8 cellular contexts compared by ENCODE assay signal in the genomic region with DNA sequence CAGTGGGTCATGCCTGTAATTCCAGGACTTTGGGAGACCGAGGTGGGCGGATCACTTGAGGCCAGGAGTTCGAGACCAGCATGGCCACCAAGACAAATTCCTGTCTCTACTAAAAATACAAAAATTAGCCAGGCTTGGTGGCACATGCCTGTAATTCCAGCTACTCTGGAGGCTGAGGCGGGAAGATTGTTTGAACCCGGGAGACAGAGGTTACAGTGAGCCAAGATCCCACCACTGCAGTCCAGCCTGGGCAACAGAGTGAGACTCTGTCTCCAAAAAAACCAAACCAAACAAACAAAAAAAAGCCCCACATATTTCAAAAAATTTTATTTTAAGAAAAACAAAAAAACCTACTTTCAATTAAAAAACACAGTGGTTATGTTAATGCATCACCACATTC. TPM values are rescaled to one million over a fixed set of nuclear protein-coding genes. Genes with fewer than 3 reads are reported as not detected.
DNase-seq lines count a peak whose midpoint lies in the region; ATAC-seq and TF ChIP-seq lines count a peak whose summit lies in the region.
"Not testable (repeated sequence)": the region's sequence is repeated elsewhere in the genome, so short reads cannot be mapped to it uniquely, and the experiment has no call there.

No MANE protein-coding gene starts in this region.

- not testable (repeated sequence) for BruUV-seq in IMR-90 (replicated peaks; lab: Mats Ljungman, UMichigan)

- not testable (repeated sequence) for H2BK120ac ChIP-seq in IMR-90 (ENCODE audit: low read depth, low read length)

- not testable (repeated sequence) for H3K56ac ChIP-seq in IMR-90 (ENCODE audit: extremely low read depth, insufficient read depth, low read length)

- TF ChIP-seq CTCF in IMR-90 (conservative IDR thresholded peaks at IDR 0.05; ENCODE audit: low read depth, low read length); nephron progenitor cell (IDR thresholded peaks at IDR 0.05): not testable (repeated sequence)

- intact Hi-C loops in IMR-90 (cut with micrococcal nuclease) = not testable (repeated sequence)

- not testable (repeated sequence) for H3K9ac ChIP-seq in IMR-90 (ENCODE audit: low read depth, low read length)

- POLR2A ChIA-PET in CD8-positive, alpha-beta memory T cell (lab: Charles Lee); IMR-90 (lab: Charles Lee; ENCODE audit: unreplicated experiment); T-cell (lab: Charles Lee): not testable (repeated sequence)

- H3K4me1 Mint-ChIP-seq in CD8-positive, alpha-beta memory T cell = peaks cover 26 to 49% (median 44%) of the 10 kb centered on the region in 3 donors
- H3K4me1 Mint-ChIP-seq in T-cell (peaks cover 37 to 46% (median 42%) of the 10 kb centered on the region in 3 donors), nephron progenitor cell (peaks cover 27% of the 10 kb centered on the region)
- peaks cover 36% of the 10 kb centered on the region for H3K4me1 Mint-ChIP-seq in activated naive CD8-positive, alpha-beta T cell (ENCODE audit: low read depth)
- H3K4me1 Mint-ChIP-seq in stimulated activated naive CD8-positive, alpha-beta T cell treated with anti-CD3 and anti-CD28 coated beads, Interleukin-15, amount 100 ng/mL, for 72 hours = peaks cover 37% of the 10 kb centered on the region

- H3K27ac Mint-ChIP-seq in CD8-positive, alpha-beta memory T cell = peak overlapping the region in 1 of 8 donors; percentile 22
- not testable (repeated sequence) for H3K27ac Mint-ChIP-seq in T-cell, nephron progenitor cell
- H3K27ac Mint-ChIP-seq in activated naive CD8-positive, alpha-beta T cell = peak overlapping the region; percentile 54
- peak overlapping the region in 1 of 2 donors; percentile 33 for H3K27ac Mint-ChIP-seq in stimulated activated naive CD8-positive, alpha-beta T cell treated with anti-CD3 and anti-CD28 coated beads, Interleukin-15, amount 100 ng/mL, for 72 hours

- H3K27me3 Mint-ChIP-seq in CD8-positive, alpha-beta memory T cell; T-cell; activated naive CD8-positive, alpha-beta T cell; nephron progenitor cell (ENCODE audit: low read depth, poor library complexity); stimulated activated naive CD8-positive, alpha-beta T cell treated with anti-CD3 and anti-CD28 coated beads, Interleukin-15, amount 100 ng/mL, for 72 hours: not testable (repeated sequence)

- CTCF ChIA-PET in CD8-positive, alpha-beta memory T cell (lab: Charles Lee); IMR-90 (lab: Yijun Ruan, JAX): not testable (repeated sequence)
- CTCF ChIA-PET in T-cell (lab: Charles Lee) = interaction anchor here in 1 of 2 donors (1.8 to 1.9 kb wide), 2 partner anchors 40 to 322 kb away, joined by 5 to 7 read pairs; no protein-coding TSS in a partner anchor

- not testable (repeated sequence) for H3K36me3 ChIP-seq in CD8-positive, alpha-beta memory T cell (ENCODE audit: insufficient read depth, low read length); IMR-90 (ENCODE audit: control insufficient read depth, insufficient read depth, low read length)
- H3K36me3 ChIP-seq in ectodermal cell (ENCODE audit: control insufficient read depth, insufficient read depth, low read length) = peaks cover 11% of the 10 kb centered on the region

- in situ Hi-C loops in IMR-90 (cut with MboI; ENCODE audit: low sequenced_read_pairs) = not testable (repeated sequence)

- not testable (repeated sequence) for H2AK9ac ChIP-seq in IMR-90 (replicated peaks; ENCODE audit: low read depth, low read length, poor library complexity)

- not testable (repeated sequence) for H3K18ac ChIP-seq in IMR-90 (ENCODE audit: low read depth, low read length)

- ATAC-seq in IMR-90 (ENCODE audit: low read depth); T-cell (replicated peaks in 1 of 4); stimulated activated naive CD8-positive, alpha-beta T cell treated with anti-CD3 and anti-CD28 coated beads, Interleukin-15, amount 100 ng/mL, for 72 hours: not testable (repeated sequence)

- no CpG with 5 or more reads among the region's 5 CpGs for WGBS in IMR-90 (ENCODE audit: extremely low coverage in 2 of 2, insufficient read length in 1 of 2), 2 experiments
- 91 to 93% methylated on average over 5 of the region's 5 CpGs for WGBS in ectodermal cell, 2 experiments

- not testable (repeated sequence) for TF ChIP-seq POLR2A in IMR-90 (IDR thresholded peaks at IDR 0.05; ENCODE audit: low read depth, low read length)

- H3K4me1 ChIP-seq in CD8-positive, alpha-beta memory T cell (ENCODE audit: insufficient read depth, low read length) = peaks cover 11% of the 10 kb centered on the region
- not testable (repeated sequence) for H3K4me1 ChIP-seq in IMR-90 (ENCODE audit: control insufficient read depth, insufficient read depth, low read length); ectodermal cell (ENCODE audit: control insufficient read depth, insufficient read depth, low read length)

- not testable (repeated sequence) for H2BK20ac ChIP-seq in IMR-90 (ENCODE audit: low read depth, low read length)

- H3K4me2 ChIP-seq in IMR-90 (ENCODE audit: low read depth, low read length) = 0 out of 2 replicates have a peak overlapping the region, but pooled peaks have one; percentile 24

- H4K91ac ChIP-seq in IMR-90 (ENCODE audit: insufficient read depth, low read depth, low read length) = not testable (repeated sequence)

- H2AFZ ChIP-seq in IMR-90 (replicated peaks; ENCODE audit: low read length, poor library complexity) = not testable (repeated sequence)

- not testable (repeated sequence) for H3K9me3 ChIP-seq in CD8-positive, alpha-beta memory T cell (ENCODE audit: low read length); IMR-90 (ENCODE audit: control insufficient read depth, insufficient read depth, low read length); ectodermal cell (ENCODE audit: control insufficient read depth, low read length)

- TF ChIP-seq RAD21 in IMR-90 (IDR thresholded peaks at IDR 0.05; ENCODE audit: low read length) = not testable (repeated sequence)

- not testable (repeated sequence) for H3K27ac ChIP-seq in CD8-positive, alpha-beta memory T cell (ENCODE audit: low read depth, low read length); IMR-90 (ENCODE audit: insufficient read depth, low read length); ectodermal cell (ENCODE audit: insufficient read depth, low read depth, low read length, poor library complexity, severe bottlenecking)

- H3K23ac ChIP-seq in IMR-90 (ENCODE audit: low read depth, low read length) = peak overlapping the region; percentile 41; the same call in 1 of the 2 replicates

- peaks cover 8 to 21% of the 10 kb centered on the region in 2 experiments for H3K79me1 ChIP-seq in IMR-90 (ENCODE audit: low read depth in 1 of 2, low read length in 2 of 2)

- peaks cover 4 to 25% (median 5%) of the 10 kb centered on the region in 3 donors for H3K36me3 Mint-ChIP-seq in CD8-positive, alpha-beta memory T cell
- H3K36me3 Mint-ChIP-seq in T-cell; activated naive CD8-positive, alpha-beta T cell: not testable (repeated sequence)
- H3K36me3 Mint-ChIP-seq in nephron progenitor cell (ENCODE audit: low read depth) = peaks cover 43% of the 10 kb centered on the region

- H3K9me3 Mint-ChIP-seq in CD8-positive, alpha-beta memory T cell; T-cell; activated naive CD8-positive, alpha-beta T cell (ENCODE audit: low read depth); stimulated activated naive CD8-positive, alpha-beta T cell treated with anti-CD3 and anti-CD28 coated beads, Interleukin-15, amount 100 ng/mL, for 72 hours: not testable (repeated sequence)
- H3K9me3 Mint-ChIP-seq in nephron progenitor cell = peaks cover 17% of the 10 kb centered on the region

- not testable (repeated sequence) for H4K20me1 ChIP-seq in IMR-90 (ENCODE audit: insufficient read depth, low read length)

- peak overlapping the region; percentile 44 to 100 (median 98) for H3K4me3 Mint-ChIP-seq in CD8-positive, alpha-beta memory T cell
- H3K4me3 Mint-ChIP-seq in T-cell (peak overlapping the region; percentile 92 to 99 (median 96)), nephron progenitor cell (peak overlapping the region; percentile 99)
- peak overlapping the region; percentile 98 for H3K4me3 Mint-ChIP-seq in activated naive CD8-positive, alpha-beta T cell
- peak overlapping the region; percentile 97 to 99 for H3K4me3 Mint-ChIP-seq in stimulated activated naive CD8-positive, alpha-beta T cell treated with anti-CD3 and anti-CD28 coated beads, Interleukin-15, amount 100 ng/mL, for 72 hours

- DNase-seq in CD8-positive, alpha-beta memory T cell; IMR-90; T-cell; nephron progenitor cell; stimulated activated naive CD8-positive, alpha-beta T cell treated with anti-CD3 and anti-CD28 coated beads, Interleukin-15, amount 100 ng/mL, for 72 hours: not testable (repeated sequence)

- not testable (repeated sequence) for H2BK15ac ChIP-seq in IMR-90 (ENCODE audit: low read depth, low read length)

- not testable (repeated sequence) for H2BK5ac ChIP-seq in IMR-90 (ENCODE audit: low read depth, low read length, poor library complexity, severe bottlenecking)

- not testable (repeated sequence) for H2AK5ac ChIP-seq in IMR-90 (ENCODE audit: low read depth, low read length)

- dilution Hi-C loops in IMR-90 (cut with HindIII; ENCODE audit: low sequenced_read_pairs, unreplicated experiment) = not testable (repeated sequence)

- not testable (repeated sequence) for H3K4me3 ChIP-seq in CD8-positive, alpha-beta memory T cell (ENCODE audit: low read length); IMR-90 (ENCODE audit: insufficient read depth, low read depth, low read length)
- H3K4me3 ChIP-seq in ectodermal cell (ENCODE audit: insufficient read depth, low read depth, low read length) = peak overlapping the region; percentile 85
- H3K4me3 ChIP-seq in iPS-11a (ENCODE audit: low read depth, low read length) = peak overlapping the region; percentile 100

- not testable (repeated sequence) for H3K4ac ChIP-seq in IMR-90 (ENCODE audit: low read depth, low read length)

- not testable (repeated sequence) for H4K5ac ChIP-seq in IMR-90 (ENCODE audit: low read depth, low read length)

- H3K9me1 ChIP-seq in IMR-90 (ENCODE audit: insufficient read depth, low read length) = not testable (repeated sequence)

- not testable (repeated sequence) for H4K8ac ChIP-seq in IMR-90 (ENCODE audit: low read depth in 2 of 2, low read length in 2 of 2)

- not testable (repeated sequence) for H3K14ac ChIP-seq in IMR-90 (replicated peaks; ENCODE audit: low read depth, low read length)

- H3K27me3 ChIP-seq in CD8-positive, alpha-beta memory T cell (ENCODE audit: insufficient read depth, low read length, poor library complexity, severe bottlenecking); IMR-90 (ENCODE audit: control insufficient read depth, insufficient read depth, low read length); ectodermal cell (ENCODE audit: control insufficient read depth, insufficient read depth, low read length, poor library complexity, severe bottlenecking): not testable (repeated sequence)

RNA-seq across cellular contexts. Expression of gene WDR12, which starts 1.2 kb away (rescaled TPM):
- 100 to 1,000 TPM; 129 to 132 TPM for total RNA-seq in CD8-positive, alpha-beta memory T cell
- 23.7 TPM for polyA plus RNA-seq in CD8-positive, alpha-beta memory T cell
- total RNA-seq in IMR-90 (2012; rRNA removed) (8.6 and 12.2 TPM in 2 replicates), T-cell (10 to 100 TPM; 10.3 to 34.5 (median 27.5) TPM)
- polyA plus RNA-seq in IMR-90 (2012; rRNA removed) = 11.1 and 17.0 TPM in 2 replicates
- 1.4 and 2.0 TPM in 2 replicates for polyA plus RNA-seq in IMR-90 (2012; cell fraction: cytosol; rRNA removed)
- 2.6 and 13.2 TPM in 2 replicates for polyA plus RNA-seq in IMR-90 (2012; cell fraction: nucleus; rRNA removed; ENCODE audit: low replicate concordance)
- 76.8 TPM for polyA plus RNA-seq in ectodermal cell (2013, experiment 1 of 4)
- 76.0 TPM for polyA plus RNA-seq in ectodermal cell (2013, experiment 2 of 4)
- 47.9 TPM for polyA plus RNA-seq in ectodermal cell (2013, experiment 3 of 4)
- polyA plus RNA-seq in ectodermal cell (2013, experiment 4 of 4) = 64.0 TPM

RNA-seq across cellular contexts. Expression of gene CARF, which starts 1.8 kb away (rescaled TPM):
- 1 to 10 TPM; 4.2 to 5.5 TPM for total RNA-seq in CD8-positive, alpha-beta memory T cell
- 3.1 TPM for polyA plus RNA-seq in CD8-positive, alpha-beta memory T cell
- total RNA-seq in IMR-90 (2012; rRNA removed) (3.1 and 5.6 TPM in 2 replicates), T-cell (10 to 100 TPM; 13.3 to 20.9 (median 17.0) TPM)
- 2.4 and 2.7 TPM in 2 replicates for polyA plus RNA-seq in IMR-90 (2012; rRNA removed)
- polyA plus RNA-seq in IMR-90 (2012; cell fraction: cytosol; rRNA removed) = 0.28 and 0.35 TPM in 2 replicates
- 0.89 and 12.0 TPM in 2 replicates for polyA plus RNA-seq in IMR-90 (2012; cell fraction: nucleus; rRNA removed; ENCODE audit: low replicate concordance)
- polyA plus RNA-seq in ectodermal cell (2013, experiment 1 of 4) = 9.5 TPM
- 14.9 TPM for polyA plus RNA-seq in ectodermal cell (2013, experiment 2 of 4)
- polyA plus RNA-seq in ectodermal cell (2013, experiment 3 of 4) = 9.9 TPM
- 10.9 TPM for polyA plus RNA-seq in ectodermal cell (2013, experiment 4 of 4)

RNA-seq across cellular contexts. Expression of gene ICA1L, which starts 38.7 kb away (rescaled TPM):
- 1 to 10 TPM; 4.6 to 4.7 TPM for total RNA-seq in CD8-positive, alpha-beta memory T cell
- polyA plus RNA-seq in CD8-positive, alpha-beta memory T cell = 2.3 TPM
- 1.8 and 1.9 TPM in 2 replicates for total RNA-seq in IMR-90 (2012; rRNA removed)
- 1.7 and 1.8 TPM in 2 replicates for polyA plus RNA-seq in IMR-90 (2012; rRNA removed)
- polyA plus RNA-seq in IMR-90 (2012; cell fraction: cytosol; rRNA removed) = 0.34 and 0.48 TPM in 2 replicates
- polyA plus RNA-seq in IMR-90 (2012; cell fraction: nucleus; rRNA removed; ENCODE audit: low replicate concordance) = 1.6 and 9.3 TPM in 2 replicates
- 1 to 10 TPM; 2.0 to 4.3 (median 2.5) TPM for total RNA-seq in T-cell
- 9.7 TPM for polyA plus RNA-seq in ectodermal cell (2013, experiment 1 of 4)
- polyA plus RNA-seq in ectodermal cell (2013, experiment 2 of 4) = 7.3 TPM
- 5.0 TPM for polyA plus RNA-seq in ectodermal cell (2013, experiment 3 of 4)
- 7.2 TPM for polyA plus RNA-seq in ectodermal cell (2013, experiment 4 of 4)
